ENCODE assay signal across 19 cellular contexts in genomic region chr6:149903938-149904611, GRCh38. TPM values are rescaled to one million over a fixed set of nuclear protein-coding genes. Genes with fewer than 3 reads are reported as not detected.
DNase-seq lines count a peak whose midpoint lies in the region; ATAC-seq and TF ChIP-seq lines count a peak whose summit lies in the region.
"Had no signal": no experiment of that assay in that cellular context is flagged by ENCODE, and none has a peak within 500 bp of the region (broad histone marks: within the 10 kb centered on the region; RNA-seq: fewer than 3 reads in every experiment).

No MANE protein-coding gene starts in this region.

- peak; percentile 8 for DNase-seq in activated CD4-positive, alpha-beta memory T cell treated with anti-CD3 and anti-CD28 coated beads, Interleukin-2, amount 10 ng/mL, durations not matched to agents 7 days and 5 days
- no peak for DNase-seq in activated CD4-positive, alpha-beta memory T cell treated with anti-CD3 and anti-CD28 coated beads for 36 hours
- DNase-seq in NCI-H187 treated with DMSO at 0.1 percent for 48 hours (lab: John Stamatoyannopoulos, UW): peak; percentile 48
- DNase-seq in SHP77 treated with DMSO at 0.1 percent for 48 hours (lab: John Stamatoyannopoulos, UW): peak; percentile 51
- DNase-seq in progenitor cell of endocrine pancreas (ENCODE audit: low spot score, unreplicated experiment): no peak
- no peak for DNase-seq in AG08396 (ENCODE audit: low spot score)
- DNase-seq in NCI-H226: no peak
- DNase-seq: activated CD4-positive, alpha-beta T cell treated with anti-CD3 and anti-CD28 coated beads for 4 hours; activated naive CD4-positive, alpha-beta T cell treated with anti-CD3 and anti-CD28 coated beads for 36 hours; cerebellar nuclear complex; effector memory CD8-positive, alpha-beta T cell; NCI-H2081 treated with DMSO at 0.1 percent for 48 hours; nucleus accumbens; right cardiac atrium had no signal

- H3K9me3 Mint-ChIP-seq in activated CD4-positive, alpha-beta memory T cell treated with anti-CD3 and anti-CD28 coated beads, Interleukin-2, amount 10 ng/mL, durations not matched to agents 7 days and 5 days: peaks cover 11% of the 10 kb centered on the region
- peaks cover 18% of the 10 kb centered on the region for H3K9me3 Mint-ChIP-seq in activated CD4-positive, alpha-beta memory T cell treated with anti-CD3 and anti-CD28 coated beads for 36 hours
- peaks cover 6% of the 10 kb centered on the region for H3K9me3 Mint-ChIP-seq in progenitor cell of endocrine pancreas (ENCODE audit: low read depth)

- POLR2A ChIA-PET in activated CD4-positive, alpha-beta memory T cell treated with anti-CD3 and anti-CD28 coated beads, Interleukin-2, amount 10 ng/mL, durations not matched to agents 7 days and 5 days (lab: Charles Lee): interaction anchor here (1.0 kb wide), 1 partner anchor 62 kb away, joined by 3 read pairs; no protein-coding TSS in a partner anchor
- POLR2A ChIA-PET in activated CD4-positive, alpha-beta memory T cell treated with anti-CD3 and anti-CD28 coated beads for 36 hours (lab: Charles Lee): no interaction called here

- H3K4me1 Mint-ChIP-seq in activated CD4-positive, alpha-beta memory T cell treated with anti-CD3 and anti-CD28 coated beads, Interleukin-2, amount 10 ng/mL, durations not matched to agents 7 days and 5 days: no peaks in the 10 kb centered on the region
- H3K4me1 Mint-ChIP-seq in activated CD4-positive, alpha-beta memory T cell treated with anti-CD3 and anti-CD28 coated beads for 36 hours (ENCODE audit: low read depth): no peaks in the 10 kb centered on the region
- no peaks in the 10 kb centered on the region for H3K4me1 Mint-ChIP-seq in progenitor cell of endocrine pancreas (ENCODE audit: low read depth)

- no peak for ATAC-seq in GM21737 (IDR thresholded peaks at IDR 0.05; ENCODE audit: unreplicated experiment)
- ATAC-seq: A549; effector memory CD8-positive, alpha-beta T cell had no signal

- intact Hi-C loops in activated CD4-positive, alpha-beta memory T cell treated with anti-CD3 and anti-CD28 coated beads for 36 hours (cut with micrococcal nuclease): no loop called here

- CTCF ChIA-PET in activated CD4-positive, alpha-beta memory T cell treated with anti-CD3 and anti-CD28 coated beads, Interleukin-2, amount 10 ng/mL, durations not matched to agents 7 days and 5 days (lab: Charles Lee): interaction anchor here (1.1 kb wide), 1 partner anchor 9 kb away, joined by 3 read pairs; no protein-coding TSS in a partner anchor
- CTCF ChIA-PET in activated CD4-positive, alpha-beta memory T cell treated with anti-CD3 and anti-CD28 coated beads for 36 hours (lab: Charles Lee): interaction anchor here (0.9 kb wide), 1 partner anchor 10 kb away, joined by 3 read pairs; no protein-coding TSS in a partner anchor

- peaks cover 14% of the 10 kb centered on the region for H3K27me3 Mint-ChIP-seq in activated CD4-positive, alpha-beta memory T cell treated with anti-CD3 and anti-CD28 coated beads, Interleukin-2, amount 10 ng/mL, durations not matched to agents 7 days and 5 days
- H3K27me3 Mint-ChIP-seq in activated CD4-positive, alpha-beta memory T cell treated with anti-CD3 and anti-CD28 coated beads for 36 hours: peaks cover 7% of the 10 kb centered on the region
- peaks cover 27% of the 10 kb centered on the region for H3K27me3 Mint-ChIP-seq in progenitor cell of endocrine pancreas

- TF ChIP-seq CTCF in progenitor cell of endocrine pancreas (IDR thresholded peaks at IDR 0.05; ENCODE audit: unreplicated experiment): peak; percentile 20

- no peak overlapping the region for H3K4me3 Mint-ChIP-seq in activated CD4-positive, alpha-beta memory T cell treated with anti-CD3 and anti-CD28 coated beads, Interleukin-2, amount 10 ng/mL, durations not matched to agents 7 days and 5 days
- H3K4me3 Mint-ChIP-seq in activated CD4-positive, alpha-beta memory T cell treated with anti-CD3 and anti-CD28 coated beads for 36 hours: no peak overlapping the region
- no peak overlapping the region for H3K4me3 Mint-ChIP-seq in progenitor cell of endocrine pancreas (ENCODE audit: low read depth)
- H3K4me3 Mint-ChIP-seq: activated naive CD4-positive, alpha-beta T cell treated with anti-CD3 and anti-CD28 coated beads for 36 hours; effector memory CD8-positive, alpha-beta T cell had no signal

- peaks cover 2% of the 10 kb centered on the region for H3K36me3 Mint-ChIP-seq in activated CD4-positive, alpha-beta memory T cell treated with anti-CD3 and anti-CD28 coated beads, Interleukin-2, amount 10 ng/mL, durations not matched to agents 7 days and 5 days (ENCODE audit: low read depth)
- H3K36me3 Mint-ChIP-seq in activated CD4-positive, alpha-beta memory T cell treated with anti-CD3 and anti-CD28 coated beads for 36 hours: peaks cover 5% of the 10 kb centered on the region
- peaks cover 3% of the 10 kb centered on the region for H3K36me3 Mint-ChIP-seq in progenitor cell of endocrine pancreas (ENCODE audit: insufficient read depth)

- H3K27ac Mint-ChIP-seq in activated CD4-positive, alpha-beta memory T cell treated with anti-CD3 and anti-CD28 coated beads, Interleukin-2, amount 10 ng/mL, durations not matched to agents 7 days and 5 days: no peak overlapping the region
- no peak overlapping the region for H3K27ac Mint-ChIP-seq in activated CD4-positive, alpha-beta memory T cell treated with anti-CD3 and anti-CD28 coated beads for 36 hours
- H3K27ac Mint-ChIP-seq in progenitor cell of endocrine pancreas: no peak overlapping the region
- H3K27ac Mint-ChIP-seq: activated naive CD4-positive, alpha-beta T cell treated with anti-CD3 and anti-CD28 coated beads for 36 hours; effector memory CD8-positive, alpha-beta T cell had no signal

RNA-seq across cellular contexts. Expression of gene RAET1E, which starts 6.2 kb away (rescaled TPM):
- not detected for total RNA-seq in activated CD4-positive, alpha-beta memory T cell treated with anti-CD3 and anti-CD28 coated beads, Interleukin-2, amount 10 ng/mL, durations not matched to agents 7 days and 5 days
- total RNA-seq in activated CD4-positive, alpha-beta memory T cell treated with anti-CD3 and anti-CD28 coated beads for 36 hours: not detected
- not detected in 2 replicates for total RNA-seq in progenitor cell of endocrine pancreas
- total RNA-seq: activated naive CD4-positive, alpha-beta T cell treated with anti-CD3 and anti-CD28 coated beads for 36 hours; ascending aorta; liver; temporal lobe had no signal

RNA-seq across cellular contexts. Expression of gene RAET1G, which starts 18.8 kb away (rescaled TPM):
- total RNA-seq in activated CD4-positive, alpha-beta memory T cell treated with anti-CD3 and anti-CD28 coated beads, Interleukin-2, amount 10 ng/mL, durations not matched to agents 7 days and 5 days: not detected
- total RNA-seq in activated CD4-positive, alpha-beta memory T cell treated with anti-CD3 and anti-CD28 coated beads for 36 hours: not detected
- not detected in 2 replicates for total RNA-seq in progenitor cell of endocrine pancreas
- total RNA-seq: activated naive CD4-positive, alpha-beta T cell treated with anti-CD3 and anti-CD28 coated beads for 36 hours; ascending aorta; liver had no signal

RNA-seq across cellular contexts. Expression of gene ULBP2, which starts 37.7 kb away (rescaled TPM):
- 1 to 10 TPM; 1.5 to 1.8 TPM for total RNA-seq in activated CD4-positive, alpha-beta memory T cell treated with anti-CD3 and anti-CD28 coated beads, Interleukin-2, amount 10 ng/mL, durations not matched to agents 7 days and 5 days
- 1 to 10 TPM in 1 of 2 experiments, under 1 TPM in 1; 0.90 to 1.2 TPM for total RNA-seq in activated CD4-positive, alpha-beta memory T cell treated with anti-CD3 and anti-CD28 coated beads for 36 hours
- not detected in 2 replicates for total RNA-seq in progenitor cell of endocrine pancreas
- total RNA-seq: ascending aorta had no signal

RNA-seq across cellular contexts. Expression of gene LRP11, which starts 39.9 kb away (rescaled TPM):
- 1 to 10 TPM; 6.0 to 7.2 TPM for total RNA-seq in activated CD4-positive, alpha-beta memory T cell treated with anti-CD3 and anti-CD28 coated beads, Interleukin-2, amount 10 ng/mL, durations not matched to agents 7 days and 5 days
- total RNA-seq in activated CD4-positive, alpha-beta memory T cell treated with anti-CD3 and anti-CD28 coated beads for 36 hours: 1 to 10 TPM; 6.7 to 7.2 TPM
- total RNA-seq in progenitor cell of endocrine pancreas: 45.0 and 63.3 TPM in 2 replicates

RNA-seq across cellular contexts. Expression of gene ULBP1, which starts 59.7 kb away (rescaled TPM):
- total RNA-seq in activated CD4-positive, alpha-beta memory T cell treated with anti-CD3 and anti-CD28 coated beads, Interleukin-2, amount 10 ng/mL, durations not matched to agents 7 days and 5 days: 1 to 10 TPM; 2.1 to 2.3 TPM
- 1 to 10 TPM; 1.8 to 2.2 TPM for total RNA-seq in activated CD4-positive, alpha-beta memory T cell treated with anti-CD3 and anti-CD28 coated beads for 36 hours
- 0.60 and 0.64 TPM in 2 replicates for total RNA-seq in progenitor cell of endocrine pancreas

Comparison
In these comparisons a context has a peak if more than half of its experiments do, and no peak if none do; other contexts are left out.
1. DNase-seq: peak in activated CD4-positive, alpha-beta memory T cell treated with anti-CD3 and anti-CD28 coated beads, Interleukin-2, amount 10 ng/mL, durations not matched to agents 7 days and 5 days (single experiment), NCI-H187 treated with DMSO at 0.1 percent for 48 hours (single experiment) and SHP77 treated with DMSO at 0.1 percent for 48 hours (single experiment); none in activated CD4-positive, alpha-beta memory T cell treated with anti-CD3 and anti-CD28 coated beads for 36 hours (single experiment), progenitor cell of endocrine pancreas (single experiment), AG08396 (single experiment) and NCI-H226 (single experiment).